ENCODE assay signal across 22 cellular contexts in the genomic region with DNA sequence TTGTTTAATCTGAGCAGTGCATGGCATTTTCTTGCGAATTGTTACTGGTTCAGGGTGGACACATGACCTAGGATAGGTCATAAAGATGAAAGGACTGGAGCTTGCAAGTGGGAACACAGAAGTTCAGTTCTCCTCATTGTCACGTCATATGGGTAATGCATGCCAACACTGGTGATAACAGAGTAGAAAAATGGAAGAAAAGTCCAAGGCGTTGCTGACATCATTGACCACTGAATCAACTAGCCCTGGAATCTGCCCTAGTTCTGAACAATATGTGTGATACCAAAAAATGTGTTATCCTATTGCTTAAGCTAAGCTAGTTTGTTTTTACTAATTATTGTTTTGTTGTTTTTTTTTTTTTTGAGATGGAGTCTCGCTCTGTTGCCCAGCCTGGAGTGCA.
"Had no signal": no experiment of that assay in that cellular context is flagged by ENCODE, and none has a peak within 500 bp of the region (broad histone marks: within the 10 kb centered on the region; RNA-seq: fewer than 3 reads in every experiment).

No MANE protein-coding gene starts in this region.

- H3K36me3 ChIP-seq: esophagus muscularis mucosa, gastrocnemius medialis, heart right ventricle, left lung, lower lobe of right lung had no signal

- H3K36me3 Mint-ChIP-seq: mesothelial cell of epicardium had no signal

- H3K4me1 ChIP-seq: gastrocnemius medialis, left lung, lower lobe of right lung had no signal

- ATAC-seq: gastrocnemius medialis, left cardiac atrium, left lung, lower lobe of right lung, mucosa of descending colon had no signal

- FAIRE-seq: colon, endothelial cell of umbilical vein, islet of Langerhans, keratinocyte had no signal

- H3K9me3 ChIP-seq: esophagus muscularis mucosa, gastrocnemius medialis, heart right ventricle, left lung, lower lobe of right lung, mucosa of descending colon had no signal

- H3K27ac ChIP-seq: coronary artery, dorsolateral prefrontal cortex, esophagus muscularis mucosa, gastrocnemius medialis, heart right ventricle, left lung, lower lobe of right lung had no signal

- H3K27me3 ChIP-seq: esophagus muscularis mucosa, gastrocnemius medialis, heart right ventricle, left lung had no signal

- H3K9me3 Mint-ChIP-seq: mesothelial cell of epicardium had no signal

- H3K4me3 Mint-ChIP-seq: mesothelial cell of epicardium had no signal

- H3K4me3 ChIP-seq: coronary artery, dorsolateral prefrontal cortex, esophagus muscularis mucosa, gastrocnemius medialis, heart right ventricle, left lung, lower lobe of right lung, mucosa of descending colon had no signal

- DNase-seq: dermis blood vessel endothelial cell; dorsolateral prefrontal cortex; effector CD4-positive, alpha-beta T cell; effector memory CD4-positive, alpha-beta T cell; foreskin melanocyte; gastrocnemius medialis; glutamatergic neuron; head of caudate nucleus; heart right ventricle; hippocampal formation; left cardiac atrium; left lung; lower lobe of right lung; mesenchymal stem cell; mucosa of descending colon had no signal

- H3K27ac Mint-ChIP-seq: mesothelial cell of epicardium had no signal
